In genomic region chr10:101235766-101236165, GRCh38 we compare ENCODE assay signal across 23 cellular contexts. TPM values are rescaled to one million over a fixed set of nuclear protein-coding genes. Genes with fewer than 3 reads are reported as not detected.
DNase-seq lines count a peak whose midpoint lies in the region; ATAC-seq and TF ChIP-seq lines count a peak whose summit lies in the region.
"Had no signal": no experiment of that assay in that cellular context is flagged by ENCODE, and none has a peak within 500 bp of the region (broad histone marks: within the 10 kb centered on the region; RNA-seq: fewer than 3 reads in every experiment).

No MANE protein-coding gene starts in this region.

- H3K27me3 Mint-ChIP-seq in activated CD4-positive, alpha-beta memory T cell treated with anti-CD3 and anti-CD28 coated beads for 36 hours, result peaks cover 78% of the 10 kb centered on the region
- peaks cover 90% of the 10 kb centered on the region for H3K27me3 Mint-ChIP-seq in activated CD4-positive, alpha-beta memory T cell treated with anti-CD3 and anti-CD28 coated beads, Interleukin-2, amount 10 ng/mL, durations not matched to agents 7 days and 5 days

- H3K4me1 Mint-ChIP-seq in activated CD4-positive, alpha-beta memory T cell treated with anti-CD3 and anti-CD28 coated beads for 36 hours (ENCODE audit: low read depth), result peaks cover 14% of the 10 kb centered on the region
- H3K4me1 Mint-ChIP-seq in activated CD4-positive, alpha-beta memory T cell treated with anti-CD3 and anti-CD28 coated beads, Interleukin-2, amount 10 ng/mL, durations not matched to agents 7 days and 5 days, result peaks cover 7% of the 10 kb centered on the region

- WGBS in aorta, 2 donors, result 52 to 54% methylated on average over 4 of the region's 4 CpGs

- intact Hi-C loops in activated CD4-positive, alpha-beta memory T cell treated with anti-CD3 and anti-CD28 coated beads for 36 hours (cut with micrococcal nuclease), result loop anchor here (2.0 kb wide), 1 partner anchor 13 kb away; no protein-coding TSS in a partner anchor
- intact Hi-C loops in aorta (cut with DNase I), result no loop called here

- peak overlapping the region; percentile 21 for H3K4me3 Mint-ChIP-seq in activated CD4-positive, alpha-beta memory T cell treated with anti-CD3 and anti-CD28 coated beads for 36 hours
- no peak overlapping the region for H3K4me3 Mint-ChIP-seq in activated CD4-positive, alpha-beta memory T cell treated with anti-CD3 and anti-CD28 coated beads, Interleukin-2, amount 10 ng/mL, durations not matched to agents 7 days and 5 days

- H3K27me3 ChIP-seq in NT2/D1 (ENCODE audit: insufficient read depth, insufficient read length), result peaks cover 100% of the 10 kb centered on the region
- no peaks in the 10 kb centered on the region for H3K27me3 ChIP-seq in aorta (ENCODE audit: control insufficient read depth in 1 of 2, insufficient read depth in 2 of 2, low read length in 1 of 2)

- H3K4me3 ChIP-seq in NT2/D1 (ENCODE audit: insufficient read length, low read depth) (peak overlapping the region; percentile 24), aorta (ENCODE audit: low read length in 2 of 2) (no peak overlapping the region)
- H3K4me3 ChIP-seq: K562, SJSA1 had no signal

- no peak for ATAC-seq in GM19328 (IDR thresholded peaks at IDR 0.05; ENCODE audit: unreplicated experiment)
- no peak for ATAC-seq in aorta (ENCODE audit: low FRiP score)
- ATAC-seq: PC-3 had no signal

- H3K36me3 ChIP-seq in NT2/D1 (ENCODE audit: insufficient read depth, insufficient read length, low read length) (no peaks in the 10 kb centered on the region), aorta (ENCODE audit: control insufficient read depth in 1 of 2, insufficient read depth in 2 of 2, low read length in 1 of 2) (no peaks in the 10 kb centered on the region)
- H3K36me3 ChIP-seq: SJSA1 had no signal

- DNase-seq in activated CD4-positive, alpha-beta memory T cell treated with anti-CD3 and anti-CD28 coated beads for 36 hours, result no peak
- no peak for DNase-seq in activated CD4-positive, alpha-beta memory T cell treated with anti-CD3 and anti-CD28 coated beads, Interleukin-2, amount 10 ng/mL, durations not matched to agents 7 days and 5 days
- DNase-seq in NT2/D1 (ENCODE audit: low read depth, low spot score) (no peak), iPS-NIHi7 (ENCODE audit: extremely low spot score) (peak; percentile 52), HEK293T (ENCODE audit: extremely low spot score) (no peak), SIG-M5 treated with dmso at 0.1 percent for 504 hours (lab: John Stamatoyannopoulos, UW; ENCODE audit: unreplicated experiment) (no peak), aorta (no peak)
- DNase-seq: Calu3; CD4-positive, alpha-beta memory T cell; DMS79; GOT3; NCI-H1417 treated with DMSO at 0.1 percent for 48 hours; NCI-H1930; NCI-H2171; NCI-H446; NCI-H69; PC-3 had no signal

- CTCF ChIA-PET in activated CD4-positive, alpha-beta memory T cell treated with anti-CD3 and anti-CD28 coated beads for 36 hours (lab: Charles Lee), result interaction anchor here (1.3 to 1.6 kb wide), 3 partner anchors 16 to 94 kb away, joined by 3 to 10 read pairs (median 4); no protein-coding TSS in a partner anchor
- CTCF ChIA-PET in activated CD4-positive, alpha-beta memory T cell treated with anti-CD3 and anti-CD28 coated beads, Interleukin-2, amount 10 ng/mL, durations not matched to agents 7 days and 5 days (lab: Charles Lee), result interaction anchor here (0.6 to 1.4 kb wide), 2 partner anchors 21 to 28 kb away, joined by 3 to 9 read pairs; no protein-coding TSS in a partner anchor
- CTCF ChIA-PET in HEK293T (lab: Yijun Ruan, JAX), result no interaction called here

- H3K27ac Mint-ChIP-seq in activated CD4-positive, alpha-beta memory T cell treated with anti-CD3 and anti-CD28 coated beads for 36 hours, result no peak overlapping the region
- H3K27ac Mint-ChIP-seq in activated CD4-positive, alpha-beta memory T cell treated with anti-CD3 and anti-CD28 coated beads, Interleukin-2, amount 10 ng/mL, durations not matched to agents 7 days and 5 days, result no peak overlapping the region
- H3K27ac Mint-ChIP-seq: CD4-positive, alpha-beta memory T cell had no signal

- POLR2A ChIA-PET in activated CD4-positive, alpha-beta memory T cell treated with anti-CD3 and anti-CD28 coated beads for 36 hours (lab: Charles Lee), result no interaction called here
- POLR2A ChIA-PET in activated CD4-positive, alpha-beta memory T cell treated with anti-CD3 and anti-CD28 coated beads, Interleukin-2, amount 10 ng/mL, durations not matched to agents 7 days and 5 days (lab: Charles Lee), result no interaction called here
- POLR2A ChIA-PET in HEK293T (lab: Yijun Ruan, JAX), result no interaction called here

- no peak overlapping the region for H3K27ac ChIP-seq in aorta (ENCODE audit: low read depth in 1 of 2, low read length in 2 of 2)
- H3K27ac ChIP-seq: 22Rv1, HL-60, SJSA1 had no signal

- no peaks in the 10 kb centered on the region for H3K9me3 Mint-ChIP-seq in activated CD4-positive, alpha-beta memory T cell treated with anti-CD3 and anti-CD28 coated beads for 36 hours
- no peaks in the 10 kb centered on the region for H3K9me3 Mint-ChIP-seq in activated CD4-positive, alpha-beta memory T cell treated with anti-CD3 and anti-CD28 coated beads, Interleukin-2, amount 10 ng/mL, durations not matched to agents 7 days and 5 days

- no peaks in the 10 kb centered on the region for H3K36me3 Mint-ChIP-seq in activated CD4-positive, alpha-beta memory T cell treated with anti-CD3 and anti-CD28 coated beads for 36 hours
- peaks cover 4% of the 10 kb centered on the region for H3K36me3 Mint-ChIP-seq in activated CD4-positive, alpha-beta memory T cell treated with anti-CD3 and anti-CD28 coated beads, Interleukin-2, amount 10 ng/mL, durations not matched to agents 7 days and 5 days (ENCODE audit: low read depth)
- H3K36me3 Mint-ChIP-seq: CD4-positive, alpha-beta memory T cell had no signal

- H3K4me1 ChIP-seq in NT2/D1 (ENCODE audit: insufficient read depth, insufficient read length) (peaks cover 8% of the 10 kb centered on the region), aorta (ENCODE audit: control insufficient read depth in 1 of 2, insufficient read depth in 2 of 2, low read length in 2 of 2) (no peaks in the 10 kb centered on the region)
- H3K4me1 ChIP-seq: SJSA1 had no signal

- H3K9me3 ChIP-seq in NT2/D1 (ENCODE audit: insufficient read depth, low read length) (no peaks in the 10 kb centered on the region), aorta (ENCODE audit: control insufficient read depth, low read length) (no peaks in the 10 kb centered on the region)
- H3K9me3 ChIP-seq: SJSA1 had no signal

- H3K9ac ChIP-seq in NT2/D1 (ENCODE audit: insufficient read length, low read depth), result no peak overlapping the region

TF ChIP-seq in HEK293T, 16 proteins besides CTCF, POLR2A, EP300 and RAD21:
- TF ChIP-seq FOXM1 (IDR thresholded peaks at IDR 0.05; ENCODE audit: borderline replicate concordance), result no peak
- TF ChIP-seq SP1 (IDR thresholded peaks at IDR 0.05), result no peak
- TF ChIP-seq HDGF (IDR thresholded peaks at IDR 0.05; ENCODE audit: borderline replicate concordance), result no peak

RNA-seq across cellular contexts. Expression of gene LBX1, which starts 6.5 kb away (rescaled TPM):
- not detected for total RNA-seq in activated CD4-positive, alpha-beta memory T cell treated with anti-CD3 and anti-CD28 coated beads for 36 hours
- not detected for total RNA-seq in activated CD4-positive, alpha-beta memory T cell treated with anti-CD3 and anti-CD28 coated beads, Interleukin-2, amount 10 ng/mL, durations not matched to agents 7 days and 5 days
- not detected for total RNA-seq in aorta
- not detected for polyA plus RNA-seq in aorta
- total RNA-seq: Calu3; CD4-positive, alpha-beta memory T cell; K562; PC-3; SJSA1 had no signal
- polyA plus RNA-seq: BJ; CD4-positive, alpha-beta memory T cell; K562 had no signal
